Comparison of ENCODE assay signal across 11 cellular contexts in the genomic region with DNA sequence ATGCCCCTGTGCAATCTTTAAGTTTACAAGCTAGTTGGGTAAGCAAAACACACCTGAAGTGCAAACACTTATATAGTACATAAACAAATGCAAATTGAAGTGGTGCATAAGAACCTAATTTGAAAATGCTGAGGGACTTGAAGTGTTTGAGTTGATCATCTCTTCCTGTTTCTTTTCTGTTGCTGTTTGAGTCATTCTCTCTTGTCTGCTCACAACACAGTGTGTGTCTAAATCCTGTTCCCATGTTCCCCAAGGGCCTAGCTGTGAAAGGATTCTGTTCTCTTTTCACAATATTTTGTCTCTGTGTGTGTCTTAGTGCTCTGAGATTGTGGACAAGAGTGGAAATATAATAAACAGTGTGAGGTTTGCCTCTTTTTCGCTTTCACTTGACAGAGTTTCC. TPM values are rescaled to one million over a fixed set of nuclear protein-coding genes. Genes with fewer than 3 reads are reported as not detected.
DNase-seq lines count a peak whose midpoint lies in the region; ATAC-seq and TF ChIP-seq lines count a peak whose summit lies in the region.
"Had no signal": no experiment of that assay in that cellular context is flagged by ENCODE, and none has a peak within 500 bp of the region (broad histone marks: within the 10 kb centered on the region; RNA-seq: fewer than 3 reads in every experiment).

No MANE protein-coding gene starts in this region.

- H3K4me1 Mint-ChIP-seq in GM23338 (no peaks in the 10 kb centered on the region), CD14-positive monocyte (no peaks in the 10 kb centered on the region)
- H3K4me1 Mint-ChIP-seq in natural killer cell treated with Interleukin-12 subunit alpha and Interleukin-12 subunit beta and Interleukin-15 and Interleukin-18, amount 100 ng/mL, for 72 hours (ENCODE audit: low read depth in 2 of 2): peaks cover 15 to 40% of the 10 kb centered on the region in 2 donors

- H4K20me1 ChIP-seq in GM23338 (replicated peaks; ENCODE audit: insufficient read depth): no peaks in the 10 kb centered on the region

- H2AFZ ChIP-seq in GM23338: peak overlapping the region; percentile 57; the same call in 1 of the 2 replicates

- H3K4me2 ChIP-seq in GM23338: no peak overlapping the region

- H3K27me3 Mint-ChIP-seq in GM23338 (ENCODE audit: insufficient read depth, low read depth, poor library complexity) (no peaks in the 10 kb centered on the region), CD14-positive monocyte (ENCODE audit: low read depth in 3 of 3) (no peaks in the 10 kb centered on the region)
- H3K27me3 Mint-ChIP-seq in natural killer cell treated with Interleukin-12 subunit alpha and Interleukin-12 subunit beta and Interleukin-15 and Interleukin-18, amount 100 ng/mL, for 72 hours: no peaks in the 10 kb centered on the region

- intact Hi-C loops in CD14-positive monocyte (cut with micrococcal nuclease): no loop called here

- H3K27me3 ChIP-seq in GM23338 (ENCODE audit: insufficient read depth): no peaks in the 10 kb centered on the region

- H3F3A ChIP-seq in GM23338 (replicated peaks; ENCODE audit: low read depth): no peaks in the 10 kb centered on the region

- no peak for TF ChIP-seq CTCF in GM23338 (conservative IDR thresholded peaks at IDR 0.05; ENCODE audit: low read depth in 2 of 2)
- TF ChIP-seq CTCF in CD14-positive monocyte (IDR thresholded peaks at IDR 0.05): no peak

- H3K4me3 ChIP-seq in GM23338: no peak overlapping the region

- ATAC-seq in GM18870 (IDR thresholded peaks at IDR 0.05; ENCODE audit: unreplicated experiment) (peak; percentile 54), GM23338 (no peak)
- peak; percentile 66 to 72 for ATAC-seq in natural killer cell treated with Interleukin-12 subunit alpha and Interleukin-12 subunit beta and Interleukin-15 and Interleukin-18, amount 100 ng/mL, for 72 hours

- no peaks in the 10 kb centered on the region for H3K36me3 ChIP-seq in GM23338 (ENCODE audit: insufficient read depth)

- H3K36me3 Mint-ChIP-seq in GM23338 (ENCODE audit: low read depth) (no peaks in the 10 kb centered on the region), CD14-positive monocyte (no peaks in the 10 kb centered on the region)
- peaks cover 38% of the 10 kb centered on the region for H3K36me3 Mint-ChIP-seq in natural killer cell treated with Interleukin-12 subunit alpha and Interleukin-12 subunit beta and Interleukin-15 and Interleukin-18, amount 100 ng/mL, for 72 hours

- H3K4me3 Mint-ChIP-seq in GM23338: no peak overlapping the region
- H3K4me3 Mint-ChIP-seq in natural killer cell treated with Interleukin-12 subunit alpha and Interleukin-12 subunit beta and Interleukin-15 and Interleukin-18, amount 100 ng/mL, for 72 hours: no peak overlapping the region
- no peak overlapping the region for H3K4me3 Mint-ChIP-seq in CD14-positive monocyte

- no peaks in the 10 kb centered on the region for H3K79me2 ChIP-seq in GM23338 (replicated peaks; ENCODE audit: insufficient read depth)

- H3K27ac ChIP-seq in GM23338 (ENCODE audit: low read depth): no peak overlapping the region

- H3K9me2 ChIP-seq in GM23338 (ENCODE audit: insufficient read depth): no peaks in the 10 kb centered on the region

- no peak overlapping the region for H3K27ac Mint-ChIP-seq in GM23338
- H3K27ac Mint-ChIP-seq in natural killer cell treated with Interleukin-12 subunit alpha and Interleukin-12 subunit beta and Interleukin-15 and Interleukin-18, amount 100 ng/mL, for 72 hours: no peak overlapping the region
- H3K27ac Mint-ChIP-seq in CD14-positive monocyte: peak overlapping the region in 2 of 7 donors; percentile 32 to 34

- H3K9me3 Mint-ChIP-seq in GM23338: no peaks in the 10 kb centered on the region
- peaks cover 6% of the 10 kb centered on the region for H3K9me3 Mint-ChIP-seq in natural killer cell treated with Interleukin-12 subunit alpha and Interleukin-12 subunit beta and Interleukin-15 and Interleukin-18, amount 100 ng/mL, for 72 hours
- H3K9me3 Mint-ChIP-seq in CD14-positive monocyte: no peaks in the 10 kb centered on the region

- H3K4me1 ChIP-seq in GM23338 (ENCODE audit: insufficient read depth): peaks cover 17% of the 10 kb centered on the region

- no peak for DNase-seq in GM23338 (ENCODE audit: low spot score)
- peak; percentile 36 to 59 for DNase-seq in Kasumi-1 (lab: John Stamatoyannopoulos, UW)
- DNase-seq in natural killer cell treated with Interleukin-12 subunit alpha and Interleukin-12 subunit beta and Interleukin-15 and Interleukin-18, amount 100 ng/mL, for 72 hours (ENCODE audit: low spot score): no peak
- DNase-seq in amniotic stem cell (lab: John Stamatoyannopoulos, UW): no peak
- no peak for DNase-seq in CD14-positive monocyte (ENCODE audit: low spot score)
- DNase-seq in NCI-H2196 treated with DMSO at 0.1 percent for 48 hours (lab: John Stamatoyannopoulos, UW; ENCODE audit: unreplicated experiment): no peak
- DNase-seq: anterior cingulate cortex, NCI-H2029 had no signal

TF ChIP-seq in GM23338, 12 proteins besides CTCF, POLR2A, EP300 and RAD21:
- TF ChIP-seq EZH2 (IDR thresholded peaks at IDR 0.05; ENCODE audit: low read depth, unreplicated experiment) (no peak), ETS1 (IDR thresholded peaks at IDR 0.05) (no peak), EZH2phosphoT487 (IDR thresholded peaks at IDR 0.05; ENCODE audit: unreplicated experiment) (no peak), STAT1 (IDR thresholded peaks at IDR 0.05; ENCODE audit: unreplicated experiment) (no peak), CREB1 (CRISPR knock-in tag; IDR thresholded peaks at IDR 0.05; ENCODE audit: low read depth) (no peak), ZNF114 (CRISPR knock-in tag; IDR thresholded peaks at IDR 0.05) (no peak), NANOG (IDR thresholded peaks at IDR 0.05; ENCODE audit: borderline replicate concordance) (no peak), JUNB (IDR thresholded peaks at IDR 0.05; ENCODE audit: unreplicated experiment) (no peak), ZNF331 (CRISPR knock-in tag; IDR thresholded peaks at IDR 0.05; ENCODE audit: low read depth) (no peak), POLR2AphosphoS5 (IDR thresholded peaks at IDR 0.05; ENCODE audit: low read depth) (no peak)
- TF ChIP-seq, protein P1, sequence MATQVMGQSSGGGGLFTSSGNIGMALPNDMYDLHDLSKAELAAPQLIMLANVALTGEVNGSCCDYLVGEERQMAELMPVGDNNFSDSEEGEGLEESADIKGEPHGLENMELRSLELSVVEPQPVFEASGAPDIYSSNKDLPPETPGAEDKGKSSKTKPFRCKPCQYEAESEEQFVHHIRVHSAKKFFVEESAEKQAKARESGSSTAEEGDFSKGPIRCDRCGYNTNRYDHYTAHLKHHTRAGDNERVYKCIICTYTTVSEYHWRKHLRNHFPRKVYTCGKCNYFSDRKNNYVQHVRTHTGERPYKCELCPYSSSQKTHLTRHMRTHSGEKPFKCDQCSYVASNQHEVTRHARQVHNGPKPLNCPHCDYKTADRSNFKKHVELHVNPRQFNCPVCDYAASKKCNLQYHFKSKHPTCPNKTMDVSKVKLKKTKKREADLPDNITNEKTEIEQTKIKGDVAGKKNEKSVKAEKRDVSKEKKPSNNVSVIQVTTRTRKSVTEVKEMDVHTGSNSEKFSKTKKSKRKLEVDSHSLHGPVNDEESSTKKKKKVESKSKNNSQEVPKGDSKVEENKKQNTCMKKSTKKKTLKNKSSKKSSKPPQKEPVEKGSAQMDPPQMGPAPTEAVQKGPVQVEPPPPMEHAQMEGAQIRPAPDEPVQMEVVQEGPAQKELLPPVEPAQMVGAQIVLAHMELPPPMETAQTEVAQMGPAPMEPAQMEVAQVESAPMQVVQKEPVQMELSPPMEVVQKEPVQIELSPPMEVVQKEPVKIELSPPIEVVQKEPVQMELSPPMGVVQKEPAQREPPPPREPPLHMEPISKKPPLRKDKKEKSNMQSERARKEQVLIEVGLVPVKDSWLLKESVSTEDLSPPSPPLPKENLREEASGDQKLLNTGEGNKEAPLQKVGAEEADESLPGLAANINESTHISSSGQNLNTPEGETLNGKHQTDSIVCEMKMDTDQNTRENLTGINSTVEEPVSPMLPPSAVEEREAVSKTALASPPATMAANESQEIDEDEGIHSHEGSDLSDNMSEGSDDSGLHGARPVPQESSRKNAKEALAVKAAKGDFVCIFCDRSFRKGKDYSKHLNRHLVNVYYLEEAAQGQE (IDR thresholded peaks at IDR 0.05; ENCODE audit: unreplicated experiment): no peak

RNA-seq across cellular contexts. Expression of gene CD96, which starts 6.1 kb away (rescaled TPM):
- total RNA-seq in GM23338 (2014; rRNA removed; shearing (Covaris generic)): not detected in 2 replicates
- polyA plus RNA-seq in GM23338 (2016; fragmentation: Nextera tagmentation; extraction: Ambion mirVana): 0.09 and 0.91 TPM in 2 replicates
- total RNA-seq in natural killer cell treated with Interleukin-12 subunit alpha and Interleukin-12 subunit beta and Interleukin-15 and Interleukin-18, amount 100 ng/mL, for 72 hours: 100 to 1,000 TPM; 152 to 168 TPM
- under 1 TPM; 0.33 to 0.97 TPM for polyA plus RNA-seq in CD14-positive monocyte

RNA-seq across cellular contexts. Expression of gene ZBED2, which starts 47.1 kb away (rescaled TPM):
- not detected in 2 replicates for total RNA-seq in GM23338 (2014; rRNA removed; shearing (Covaris generic))
- not detected in 2 replicates for polyA plus RNA-seq in GM23338 (2016; fragmentation: Nextera tagmentation; extraction: Ambion mirVana)
- 10 to 100 TPM in 1 of 2 donors, 1 to 10 TPM in 1; 5.7 to 70.2 TPM for total RNA-seq in natural killer cell treated with Interleukin-12 subunit alpha and Interleukin-12 subunit beta and Interleukin-15 and Interleukin-18, amount 100 ng/mL, for 72 hours
- not detected for polyA plus RNA-seq in CD14-positive monocyte
- total RNA-seq: myocyte, temporal lobe had no signal

Comparison
In these comparisons a context has a peak if more than half of its experiments do, and no peak if none do; other contexts are left out.
1. DNase-seq: peak in Kasumi-1 (2 of 2); none in GM23338 (single experiment), natural killer cell treated with Interleukin-12 subunit alpha and Interleukin-12 subunit beta and Interleukin-15 and Interleukin-18, amount 100 ng/mL, for 72 hours (single experiment), amniotic stem cell (single experiment), CD14-positive monocyte (single experiment) and NCI-H2196 treated with DMSO at 0.1 percent for 48 hours (single experiment).
2. RNA of gene CD96, which starts 6.1 kb away (total RNA-seq): 152 to 168 TPM in natural killer cell treated with Interleukin-12 subunit alpha and Interleukin-12 subunit beta and Interleukin-15 and Interleukin-18, amount 100 ng/mL, for 72 hours; not detected in GM23338; every median in the first group is over 100 times any median in the second.